37 cellular contexts compared by ENCODE assay signal in genomic region chrX:48611703-48612102, GRCh38.
"Had no signal": no experiment of that assay in that cellular context is flagged by ENCODE, and none has a peak within 500 bp of the region (broad histone marks: within the 10 kb centered on the region; RNA-seq: fewer than 3 reads in every experiment).

No MANE protein-coding gene starts in this region.

- H3K4me1 ChIP-seq: ascending aorta had no signal

- H3K9me3 ChIP-seq: ascending aorta had no signal

- H3K27ac Mint-ChIP-seq: activated B cell treated with CpG ODN at 0.5 μM for 24 hours; activated CD4-positive, alpha-beta memory T cell treated with anti-CD3 and anti-CD28 coated beads for 36 hours; activated CD4-positive, alpha-beta T cell treated with anti-CD3 and anti-CD28 coated beads, Interleukin-2, amount 10 ng/mL, durations not matched to agents 24 days and 14 days; activated CD8-positive, alpha-beta T cell treated with anti-CD3 and anti-CD28 coated beads for 36 hours; activated naive CD4-positive, alpha-beta T cell treated with anti-CD3 and anti-CD28 coated beads, Interleukin-2, amount 10 ng/mL, durations not matched to agents 7 days and 5 days; activated naive CD4-positive, alpha-beta T cell treated with anti-CD3 and anti-CD28 coated beads, Interleukin-2, amount 50 U/mL, for 24 hours; activated naive CD8-positive, alpha-beta T cell; activated naive CD8-positive, alpha-beta T cell treated with anti-CD3 and anti-CD28 coated beads, Interleukin-2, amount 10 ng/mL, durations not matched to agents 7 days and 5 days; activated naive CD8-positive, alpha-beta T cell treated with anti-CD3 and anti-CD28 coated beads, Interleukin-2, amount 50 U/mL, for 24 hours; activated T-helper 2 cell treated with anti-CD3 and anti-CD28 coated beads, Interferon-gamma antibody, Interleukin-2, Interleukin-4, amounts not matched to agents 10 μg/mL and 5 μg/mL and 100 μg/mL, durations not matched to agents 14 hours and 24 hours and 36 hours; brain; T-helper 1 cell treated with Interleukin-12 subunit alpha and Interleukin-12 subunit beta and Interleukin-4 antibody, amounts not matched to agents 30 μg/mL and 1 μg/mL, for 36 hours; T-helper 2 cell treated with Interferon-gamma antibody and Interleukin-4, amounts not matched to agents 5 μg/mL and 100 μg/mL, for 36 hours had no signal

- H3K4me1 Mint-ChIP-seq: activated B cell treated with CpG ODN at 0.5 μM for 24 hours; activated CD4-positive, alpha-beta T cell treated with anti-CD3 and anti-CD28 coated beads, Interleukin-2, amount 10 ng/mL, durations not matched to agents 24 days and 14 days; activated naive CD4-positive, alpha-beta T cell treated with anti-CD3 and anti-CD28 coated beads, Interleukin-2, amount 10 ng/mL, durations not matched to agents 7 days and 5 days; activated naive CD4-positive, alpha-beta T cell treated with anti-CD3 and anti-CD28 coated beads, Interleukin-2, amount 50 U/mL, for 24 hours; activated naive CD8-positive, alpha-beta T cell treated with anti-CD3 and anti-CD28 coated beads, Interleukin-2, amount 10 ng/mL, durations not matched to agents 7 days and 5 days; activated naive CD8-positive, alpha-beta T cell treated with anti-CD3 and anti-CD28 coated beads, Interleukin-2, amount 50 U/mL, for 24 hours; brain; central memory CD8-positive, alpha-beta T cell had no signal

- H3K36me3 Mint-ChIP-seq: activated CD4-positive, alpha-beta memory T cell treated with anti-CD3 and anti-CD28 coated beads for 36 hours; activated naive CD4-positive, alpha-beta T cell treated with anti-CD3 and anti-CD28 coated beads, Interleukin-2, amount 10 ng/mL, durations not matched to agents 7 days and 5 days; activated naive CD4-positive, alpha-beta T cell treated with anti-CD3 and anti-CD28 coated beads, Interleukin-2, amount 50 U/mL, for 24 hours; activated naive CD8-positive, alpha-beta T cell; activated naive CD8-positive, alpha-beta T cell treated with anti-CD3 and anti-CD28 coated beads, Interleukin-2, amount 10 ng/mL, durations not matched to agents 7 days and 5 days; brain had no signal

- H3K36me3 ChIP-seq: ascending aorta, cardiac muscle cell had no signal

- H3K4me3 ChIP-seq: ascending aorta, cardiac muscle cell had no signal

- H3K9me3 Mint-ChIP-seq: activated B cell treated with CpG ODN at 0.5 μM for 24 hours; activated CD4-positive, alpha-beta memory T cell treated with anti-CD3 and anti-CD28 coated beads for 36 hours; activated CD4-positive, alpha-beta T cell treated with anti-CD3 and anti-CD28 coated beads, Interleukin-2, amount 10 ng/mL, durations not matched to agents 24 days and 14 days; activated CD8-positive, alpha-beta T cell treated with anti-CD3 and anti-CD28 coated beads for 36 hours; activated naive CD4-positive, alpha-beta T cell treated with anti-CD3 and anti-CD28 coated beads, Interleukin-2, amount 10 ng/mL, durations not matched to agents 7 days and 5 days; activated naive CD4-positive, alpha-beta T cell treated with anti-CD3 and anti-CD28 coated beads, Interleukin-2, amount 50 U/mL, for 24 hours; activated naive CD8-positive, alpha-beta T cell treated with anti-CD3 and anti-CD28 coated beads, Interleukin-2, amount 10 ng/mL, durations not matched to agents 7 days and 5 days; activated naive CD8-positive, alpha-beta T cell treated with anti-CD3 and anti-CD28 coated beads, Interleukin-2, amount 50 U/mL, for 24 hours; activated T-helper 2 cell treated with anti-CD3 and anti-CD28 coated beads, Interferon-gamma antibody, Interleukin-2, Interleukin-4, amounts not matched to agents 10 μg/mL and 5 μg/mL and 100 μg/mL, durations not matched to agents 14 hours and 24 hours and 36 hours; central memory CD8-positive, alpha-beta T cell; T-helper 1 cell treated with Interleukin-12 subunit alpha and Interleukin-12 subunit beta and Interleukin-4 antibody, amounts not matched to agents 30 μg/mL and 1 μg/mL, for 36 hours; T-helper 2 cell treated with Interferon-gamma antibody and Interleukin-4, amounts not matched to agents 5 μg/mL and 100 μg/mL, for 36 hours had no signal

- DNase-seq: activated B cell treated with CpG ODN at 0.5 μM for 24 hours; activated CD4-positive, alpha-beta memory T cell treated with anti-CD3 and anti-CD28 coated beads for 36 hours; activated CD4-positive, alpha-beta T cell treated with anti-CD3 and anti-CD28 coated beads for 4 hours; activated CD4-positive, alpha-beta T cell treated with anti-CD3 and anti-CD28 coated beads, Interleukin-2, amount 10 ng/mL, durations not matched to agents 24 days and 14 days; activated CD4-positive, alpha-beta T cell treated with anti-CD3 and anti-CD28 coated beads, Interleukin-2, amount 50 U/mL, for 1 hour; activated CD4-positive, alpha-beta T cell treated with anti-CD3 and anti-CD28 coated beads, Interleukin-2, amount 50 U/mL, for 4 hours; activated CD4-positive, CD25-positive, alpha-beta regulatory T cell treated with anti-CD3 and anti-CD28 coated beads, Interleukin-2, amount 50 U/mL, for 72 hours; activated CD8-positive, alpha-beta memory T cell treated with anti-CD3 and anti-CD28 coated beads, Interleukin-2, amount 50 U/mL, for 4 hours; activated CD8-positive, alpha-beta T cell treated with anti-CD3 and anti-CD28 coated beads for 36 hours; activated effector memory CD4-positive, alpha-beta T cell treated with Interleukin-2 at 50 U/mL for 16 hours; activated gamma-delta T cell; activated naive CD4-positive, alpha-beta T cell treated with anti-CD3 and anti-CD28 coated beads, Interleukin-2, amount 10 ng/mL, durations not matched to agents 7 days and 5 days; activated naive CD4-positive, alpha-beta T cell treated with Interleukin-2 at 50 U/mL for 16 hours; activated naive CD8-positive, alpha-beta T cell treated with anti-CD3 and anti-CD28 coated beads, Interleukin-2, amount 10 ng/mL, durations not matched to agents 7 days and 5 days; activated naive CD8-positive, alpha-beta T cell treated with anti-CD3 and anti-CD28 coated beads, Interleukin-2, amount 50 U/mL, for 24 hours; activated T-cell treated with anti-CD3 and anti-CD28 coated beads for 4 hours; activated T-cell treated with anti-CD3 and anti-CD28 coated beads, Interleukin-2, amount 50 U/mL, for 1 hour; activated T-cell treated with anti-CD3 and anti-CD28 coated beads, Interleukin-2, amount 50 U/mL, for 48 hours; amygdala; anterior cingulate cortex; caudate nucleus; cerebellar nuclear complex; T-helper 1 cell; T-helper 2 cell; T-helper 9 cell had no signal

- ATAC-seq: activated CD8-positive, alpha-beta T cell treated with anti-CD3 and anti-CD28 coated beads for 36 hours; activated naive CD8-positive, alpha-beta T cell treated with anti-CD3 and anti-CD28 coated beads, Interleukin-2, amount 50 U/mL, for 24 hours had no signal

- H3K4me3 Mint-ChIP-seq: activated B cell treated with CpG ODN at 0.5 μM for 24 hours; activated CD4-positive, alpha-beta memory T cell treated with anti-CD3 and anti-CD28 coated beads for 36 hours; activated CD4-positive, alpha-beta T cell treated with anti-CD3 and anti-CD28 coated beads, Interleukin-2, amount 10 ng/mL, durations not matched to agents 24 days and 14 days; activated CD8-positive, alpha-beta T cell treated with anti-CD3 and anti-CD28 coated beads for 36 hours; activated naive CD4-positive, alpha-beta T cell treated with anti-CD3 and anti-CD28 coated beads, Interleukin-2, amount 10 ng/mL, durations not matched to agents 7 days and 5 days; activated naive CD4-positive, alpha-beta T cell treated with anti-CD3 and anti-CD28 coated beads, Interleukin-2, amount 50 U/mL, for 24 hours; activated naive CD8-positive, alpha-beta T cell; activated naive CD8-positive, alpha-beta T cell treated with anti-CD3 and anti-CD28 coated beads, Interleukin-2, amount 10 ng/mL, durations not matched to agents 7 days and 5 days; activated naive CD8-positive, alpha-beta T cell treated with anti-CD3 and anti-CD28 coated beads, Interleukin-2, amount 50 U/mL, for 24 hours; brain; central memory CD8-positive, alpha-beta T cell; T-helper 1 cell treated with Interleukin-12 subunit alpha and Interleukin-12 subunit beta and Interleukin-4 antibody, amounts not matched to agents 30 μg/mL and 1 μg/mL, for 36 hours; T-helper 2 cell treated with Interferon-gamma antibody and Interleukin-4, amounts not matched to agents 5 μg/mL and 100 μg/mL, for 36 hours had no signal

- FAIRE-seq: bronchial epithelial cell, TTC549 had no signal

- H3K27me3 Mint-ChIP-seq: activated B cell treated with CpG ODN at 0.5 μM for 24 hours; activated CD4-positive, alpha-beta memory T cell treated with anti-CD3 and anti-CD28 coated beads for 36 hours; activated CD4-positive, alpha-beta T cell treated with anti-CD3 and anti-CD28 coated beads, Interleukin-2, amount 10 ng/mL, durations not matched to agents 24 days and 14 days; activated CD8-positive, alpha-beta T cell treated with anti-CD3 and anti-CD28 coated beads for 36 hours; activated naive CD4-positive, alpha-beta T cell treated with anti-CD3 and anti-CD28 coated beads, Interleukin-2, amount 50 U/mL, for 24 hours; activated naive CD8-positive, alpha-beta T cell; activated naive CD8-positive, alpha-beta T cell treated with anti-CD3 and anti-CD28 coated beads, Interleukin-2, amount 10 ng/mL, durations not matched to agents 7 days and 5 days; activated naive CD8-positive, alpha-beta T cell treated with anti-CD3 and anti-CD28 coated beads, Interleukin-2, amount 50 U/mL, for 24 hours; central memory CD8-positive, alpha-beta T cell had no signal

- H3K27ac ChIP-seq: ascending aorta, cardiac muscle cell, VCaP had no signal

- H3K27me3 ChIP-seq: ascending aorta, cardiac muscle cell had no signal
